ENCODE assay signal across 8 cellular contexts in genomic region chr2:156434461-156435291, GRCh38. TPM values are rescaled to one million over a fixed set of nuclear protein-coding genes. Genes with fewer than 3 reads are reported as not detected.
DNase-seq lines count a peak whose midpoint lies in the region; ATAC-seq, FAIRE-seq and TF ChIP-seq lines count a peak whose summit lies in the region.

No MANE protein-coding gene starts in this region.

- FAIRE-seq in astrocyte (lab: Jason Lieb, UNC) = no peak

- H3K4me3 Mint-ChIP-seq in astrocyte (ENCODE audit: unreplicated experiment) = peak overlapping the region; percentile 75

- H3K4me1 ChIP-seq in astrocyte (ENCODE audit: insufficient read depth, low read length) (peaks cover 32% of the 10 kb centered on the region), left lung (peaks cover 0 to 49% of the 10 kb centered on the region in 2 donors), tibial nerve (peaks cover 0 to 44% (median 19%) of the 10 kb centered on the region in 4 donors), MM.1S (ENCODE audit: low read length) (peaks cover 14% of the 10 kb centered on the region)

- H3K27me3 ChIP-seq in astrocyte (ENCODE audit: insufficient read depth, low read length) (no peaks in the 10 kb centered on the region), left lung (no peaks in the 10 kb centered on the region), tibial nerve (no peaks in the 10 kb centered on the region), MM.1S (replicated peaks; ENCODE audit: insufficient read depth, low read length) (no peaks in the 10 kb centered on the region)

- intact Hi-C loops in left lung (cut with DNase I) = no loop called here

- H3K36me3 Mint-ChIP-seq in astrocyte (ENCODE audit: low read depth, unreplicated experiment) = no peaks in the 10 kb centered on the region

- peaks cover 9% of the 10 kb centered on the region; the same call in 1 of the 2 replicates for H3F3A ChIP-seq in MM.1S (ENCODE audit: insufficient read depth, low read length)

- no peak for TF ChIP-seq CTCF in astrocyte (IDR thresholded peaks at IDR 0.05; ENCODE audit: insufficient read depth, low read depth, low read length)
- TF ChIP-seq CTCF in left lung (IDR thresholded peaks at IDR 0.05) = no peak
- no peak for TF ChIP-seq CTCF in tibial nerve (IDR thresholded peaks at IDR 0.05)
- TF ChIP-seq CTCF in MM.1S (IDR thresholded peaks at IDR 0.05; ENCODE audit: low read length) = no peak

- ATAC-seq in left lung (no peak), GM21390 (IDR thresholded peaks at IDR 0.05; ENCODE audit: unreplicated experiment) (no peak)

- H3K79me2 ChIP-seq in astrocyte (ENCODE audit: insufficient read depth, low read length) = peaks cover 19% of the 10 kb centered on the region
- no peaks in the 10 kb centered on the region for H3K79me2 ChIP-seq in MM.1S (ENCODE audit: low read length)

- no peak for TF ChIP-seq EP300 in tibial nerve (IDR thresholded peaks at IDR 0.05)

- peak overlapping the region; percentile 66 for H3K4me3 ChIP-seq in astrocyte (ENCODE audit: insufficient read depth, low read depth, low read length)
- H3K4me3 ChIP-seq in left lung = peak overlapping the region in 1 of 2 donors; percentile 63
- peak overlapping the region in 3 of 4 donors; percentile 60 to 78 (median 72) for H3K4me3 ChIP-seq in tibial nerve
- no peak overlapping the region for H3K4me3 ChIP-seq in MM.1S (ENCODE audit: low read length)

- H3K27ac ChIP-seq in astrocyte (ENCODE audit: low read depth, low read length) (peak overlapping the region; percentile 89), left lung (peak overlapping the region; percentile 99 to 100), tibial nerve (peak overlapping the region; percentile 89 to 99 (median 97)), MM.1S (ENCODE audit: low read length) (no peak overlapping the region)

- peak overlapping the region; percentile 82 for H3K27ac Mint-ChIP-seq in astrocyte (ENCODE audit: unreplicated experiment)

- peak overlapping the region; percentile 92 for H3K9ac ChIP-seq in astrocyte (ENCODE audit: low read length)
- H3K9ac ChIP-seq in MM.1S (ENCODE audit: low read length) = no peak overlapping the region

- WGBS in tibial nerve, 2 donors = 59 to 61% methylated on average over 8 of the region's 8 CpGs

- no peaks in the 10 kb centered on the region for H4K20me1 ChIP-seq in astrocyte (ENCODE audit: insufficient read depth, low read length)
- H4K20me1 ChIP-seq in MM.1S (ENCODE audit: insufficient read depth, low read length) = no peaks in the 10 kb centered on the region

- TF ChIP-seq POLR2A in tibial nerve (IDR thresholded peaks at IDR 0.05) (no peak), erythroblast (IDR thresholded peaks at IDR 0.05; ENCODE audit: low read length) (no peak)

- no peaks in the 10 kb centered on the region for H3K9me2 ChIP-seq in MM.1S (replicated peaks; ENCODE audit: insufficient read depth, low read length)

- H3K36me3 ChIP-seq in astrocyte (ENCODE audit: insufficient read depth, low read length) = no peaks in the 10 kb centered on the region
- no peaks in the 10 kb centered on the region for H3K36me3 ChIP-seq in left lung
- no peaks in the 10 kb centered on the region for H3K36me3 ChIP-seq in tibial nerve
- H3K36me3 ChIP-seq in MM.1S (replicated peaks; ENCODE audit: insufficient read depth, low read length) = no peaks in the 10 kb centered on the region

- DNase-seq in activated T-cell treated with anti-CD3 and anti-CD28 coated beads for 1 hour (ENCODE audit: low read depth) = peak; percentile 9
- DNase-seq in activated T-cell treated with anti-CD3 and anti-CD28 coated beads, Interleukin-2, amount 50 U/mL, for 48 hours = no peak
- DNase-seq in astrocyte (ENCODE audit: low read depth) = peak; percentile 46
- no peak for DNase-seq in left lung
- DNase-seq in tibial nerve (ENCODE audit: low spot score in 2 of 2) = no peak
- no peak for DNase-seq in MM.1S
- no peak for DNase-seq in erythroblast (lab: John Stamatoyannopoulos, UW)

- no peaks in the 10 kb centered on the region for H3K27me3 Mint-ChIP-seq in astrocyte (ENCODE audit: low read depth, unreplicated experiment)

- H3K4me1 Mint-ChIP-seq in astrocyte (ENCODE audit: low read depth, unreplicated experiment) = peaks cover 35% of the 10 kb centered on the region

- H2AFZ ChIP-seq in astrocyte (ENCODE audit: low read depth, low read length) (peak overlapping the region; percentile 11), MM.1S (ENCODE audit: low read length) (no peak overlapping the region)

- H3K9me3 ChIP-seq in astrocyte (ENCODE audit: insufficient read depth, low read depth, low read length) (no peaks in the 10 kb centered on the region), left lung (no peaks in the 10 kb centered on the region), tibial nerve (no peaks in the 10 kb centered on the region), MM.1S (replicated peaks; ENCODE audit: insufficient read depth, low read length) (no peaks in the 10 kb centered on the region)

- H3K4me2 ChIP-seq in astrocyte (ENCODE audit: low read length) (peak overlapping the region; percentile 91), MM.1S (ENCODE audit: low read depth, low read length) (no peak overlapping the region)

- peaks cover 1% of the 10 kb centered on the region for H3K9me3 Mint-ChIP-seq in astrocyte (ENCODE audit: unreplicated experiment)

RNA-seq across cellular contexts. Expression of gene GPD2, which starts 1.5 kb away (rescaled TPM):
- total RNA-seq in astrocyte (27.5 and 29.0 TPM in 2 replicates), left lung (10 to 100 TPM; 31.2 to 44.3 TPM), tibial nerve (10 to 100 TPM; 72.4 to 89.2 (median 79.6) TPM)

Comparison
In these comparisons a context has a peak if more than half of its experiments do, and no peak if none do; other contexts are left out.
1. DNase-seq: peak in activated T-cell treated with anti-CD3 and anti-CD28 coated beads for 1 hour (single experiment) and astrocyte (single experiment); none in activated T-cell treated with anti-CD3 and anti-CD28 coated beads, Interleukin-2, amount 50 U/mL, for 48 hours (0 of 2), left lung (0 of 2), tibial nerve (0 of 2), MM.1S (single experiment) and erythroblast (0 of 2).